ENCODE assay signal across 10 cellular contexts in the genomic region with DNA sequence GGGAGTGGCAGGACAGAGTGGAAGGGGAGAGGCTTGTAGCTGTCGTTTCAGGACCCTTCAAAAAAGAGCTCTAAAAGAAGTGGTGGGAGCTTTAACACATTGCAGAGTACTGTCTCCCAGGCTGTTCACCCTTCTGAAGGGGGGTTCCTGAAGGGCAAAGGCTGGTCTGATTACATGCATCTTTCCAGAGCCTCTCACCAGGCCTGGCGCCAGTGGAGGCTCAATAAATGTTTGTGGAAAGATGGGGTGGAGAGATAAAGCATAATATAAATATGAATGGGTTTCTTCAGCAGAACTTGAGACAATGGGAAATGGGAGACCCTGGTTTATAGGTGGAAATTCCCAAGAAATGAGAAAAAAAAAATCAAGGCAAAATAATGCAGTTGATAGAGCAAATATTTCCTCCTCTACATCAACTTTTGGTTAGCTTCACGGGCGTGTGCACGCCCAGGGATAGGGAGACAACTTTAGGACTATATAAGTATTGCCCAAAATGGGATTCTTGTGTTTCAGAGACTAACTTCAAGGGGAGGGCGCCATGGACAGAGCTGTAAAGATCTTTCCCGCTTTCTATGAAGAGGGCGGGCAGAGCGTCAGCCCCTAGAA. TPM values are rescaled to one million over a fixed set of nuclear protein-coding genes. Genes with fewer than 3 reads are reported as not detected.
DNase-seq lines count a peak whose midpoint lies in the region; ATAC-seq and TF ChIP-seq lines count a peak whose summit lies in the region.
"Had no signal": no experiment of that assay in that cellular context is flagged by ENCODE, and none has a peak within 500 bp of the region (broad histone marks: within the 10 kb centered on the region; RNA-seq: fewer than 3 reads in every experiment).

No MANE protein-coding gene starts in this region.

- peak overlapping the region; percentile 96 for H3K4me3 ChIP-seq in mononuclear cell (ENCODE audit: low read length)

- no peak for TF ChIP-seq CTCF in type B pancreatic cell (conservative IDR thresholded peaks at IDR 0.05)

- H3K9me3 Mint-ChIP-seq in stimulated activated naive CD8-positive, alpha-beta T cell treated with anti-CD3 and anti-CD28 coated beads, Interleukin-15, Interleukin-2, amounts not matched to agents 100 ng/mL and 50 ng/mL, for 24 hours, result no peaks in the 10 kb centered on the region
- no peaks in the 10 kb centered on the region for H3K9me3 Mint-ChIP-seq in activated T-helper 1 cell treated with anti-CD3 and anti-CD28 coated beads, Interleukin-12 subunit alpha, Interleukin-12 subunit beta, Interleukin-2, Interleukin-4 antibody, amounts not matched to agents 30 ng/mL and 10 ng/mL and 1 ng/mL, durations not matched to agents 14 hours and 24 hours and 36 hours
- H3K9me3 Mint-ChIP-seq in type B pancreatic cell, result no peaks in the 10 kb centered on the region

- peaks cover 72% of the 10 kb centered on the region for H3K4me1 Mint-ChIP-seq in stimulated activated naive CD8-positive, alpha-beta T cell treated with anti-CD3 and anti-CD28 coated beads, Interleukin-15, Interleukin-2, amounts not matched to agents 100 ng/mL and 50 ng/mL, for 24 hours (ENCODE audit: low read depth)
- peaks cover 60% of the 10 kb centered on the region for H3K4me1 Mint-ChIP-seq in activated T-helper 1 cell treated with anti-CD3 and anti-CD28 coated beads, Interleukin-12 subunit alpha, Interleukin-12 subunit beta, Interleukin-2, Interleukin-4 antibody, amounts not matched to agents 30 ng/mL and 10 ng/mL and 1 ng/mL, durations not matched to agents 14 hours and 24 hours and 36 hours (ENCODE audit: low read depth)
- peaks cover 33% of the 10 kb centered on the region for H3K4me1 Mint-ChIP-seq in type B pancreatic cell (ENCODE audit: unreplicated experiment)

- intact Hi-C loops in activated T-helper 1 cell treated with anti-CD3 and anti-CD28 coated beads, Interleukin-12 subunit alpha, Interleukin-12 subunit beta, Interleukin-2, Interleukin-4 antibody, amounts not matched to agents 30 ng/mL and 10 ng/mL and 1 ng/mL, durations not matched to agents 14 hours and 24 hours and 36 hours (cut with micrococcal nuclease), result loop anchor here (1.0 to 10.0 kb wide), 9 partner anchors 135 to 1571 kb away; partner anchors contain the start of genes ATE1, C10orf88, FAM24B and IKZF5

- no peaks in the 10 kb centered on the region for H3K9me3 ChIP-seq in mononuclear cell (ENCODE audit: low read depth, low read length)

- ATAC-seq in stimulated activated naive CD8-positive, alpha-beta T cell treated with anti-CD3 and anti-CD28 coated beads, Interleukin-15, Interleukin-2, amounts not matched to agents 100 U/mL and 50 U/mL, for 24 hours, result no peak

- H3K27ac Mint-ChIP-seq in stimulated activated naive CD8-positive, alpha-beta T cell treated with anti-CD3 and anti-CD28 coated beads, Interleukin-15, Interleukin-2, amounts not matched to agents 100 ng/mL and 50 ng/mL, for 24 hours, result peak overlapping the region; percentile 98
- peak overlapping the region; percentile 100 for H3K27ac Mint-ChIP-seq in activated T-helper 1 cell treated with anti-CD3 and anti-CD28 coated beads, Interleukin-12 subunit alpha, Interleukin-12 subunit beta, Interleukin-2, Interleukin-4 antibody, amounts not matched to agents 30 ng/mL and 10 ng/mL and 1 ng/mL, durations not matched to agents 14 hours and 24 hours and 36 hours
- peak overlapping the region; percentile 94 for H3K27ac Mint-ChIP-seq in type B pancreatic cell

- H3K27me3 ChIP-seq in mononuclear cell (ENCODE audit: insufficient read depth, low read length), result peaks cover 47% of the 10 kb centered on the region

- H3K4me3 Mint-ChIP-seq in stimulated activated naive CD8-positive, alpha-beta T cell treated with anti-CD3 and anti-CD28 coated beads, Interleukin-15, Interleukin-2, amounts not matched to agents 100 ng/mL and 50 ng/mL, for 24 hours, result peak overlapping the region; percentile 94
- peak overlapping the region; percentile 100 for H3K4me3 Mint-ChIP-seq in activated T-helper 1 cell treated with anti-CD3 and anti-CD28 coated beads, Interleukin-12 subunit alpha, Interleukin-12 subunit beta, Interleukin-2, Interleukin-4 antibody, amounts not matched to agents 30 ng/mL and 10 ng/mL and 1 ng/mL, durations not matched to agents 14 hours and 24 hours and 36 hours
- peak overlapping the region; percentile 100 for H3K4me3 Mint-ChIP-seq in type B pancreatic cell

- peaks cover 63% of the 10 kb centered on the region for H3K4me1 ChIP-seq in mononuclear cell (ENCODE audit: insufficient read depth, low read length)

- DNase-seq in stimulated activated naive CD8-positive, alpha-beta T cell treated with anti-CD3 and anti-CD28 coated beads, Interleukin-15, Interleukin-2, amounts not matched to agents 100 U/mL and 50 U/mL, for 24 hours, result no peak
- DNase-seq in activated T-helper 1 cell treated with anti-CD3 and anti-CD28 coated beads, Interleukin-12 subunit alpha, Interleukin-12 subunit beta, Interleukin-2, Interleukin-4 antibody, amounts not matched to agents 30 ng/mL and 10 ng/mL and 1 ng/mL, durations not matched to agents 14 hours and 24 hours and 36 hours (ENCODE audit: low spot score), result no peak
- DNase-seq in type B pancreatic cell (ENCODE audit: extremely low spot score, unreplicated experiment), result no peak
- DNase-seq in NCI-H345 (lab: John Stamatoyannopoulos, UW), result no peak
- no peak for DNase-seq in NCI-H345 treated with DMSO at 0.1 percent for 48 hours (lab: John Stamatoyannopoulos, UW; ENCODE audit: unreplicated experiment)
- DNase-seq in NCI-H524 (lab: John Stamatoyannopoulos, UW), result no peak

- H3K27me3 Mint-ChIP-seq in stimulated activated naive CD8-positive, alpha-beta T cell treated with anti-CD3 and anti-CD28 coated beads, Interleukin-15, Interleukin-2, amounts not matched to agents 100 ng/mL and 50 ng/mL, for 24 hours, result peaks cover 27% of the 10 kb centered on the region
- H3K27me3 Mint-ChIP-seq in activated T-helper 1 cell treated with anti-CD3 and anti-CD28 coated beads, Interleukin-12 subunit alpha, Interleukin-12 subunit beta, Interleukin-2, Interleukin-4 antibody, amounts not matched to agents 30 ng/mL and 10 ng/mL and 1 ng/mL, durations not matched to agents 14 hours and 24 hours and 36 hours (ENCODE audit: insufficient read depth), result peaks cover 21% of the 10 kb centered on the region
- peaks cover 54% of the 10 kb centered on the region for H3K27me3 Mint-ChIP-seq in type B pancreatic cell

- H3K36me3 Mint-ChIP-seq in stimulated activated naive CD8-positive, alpha-beta T cell treated with anti-CD3 and anti-CD28 coated beads, Interleukin-15, Interleukin-2, amounts not matched to agents 100 ng/mL and 50 ng/mL, for 24 hours (ENCODE audit: low read depth), result peaks cover 37% of the 10 kb centered on the region
- H3K36me3 Mint-ChIP-seq in activated T-helper 1 cell treated with anti-CD3 and anti-CD28 coated beads, Interleukin-12 subunit alpha, Interleukin-12 subunit beta, Interleukin-2, Interleukin-4 antibody, amounts not matched to agents 30 ng/mL and 10 ng/mL and 1 ng/mL, durations not matched to agents 14 hours and 24 hours and 36 hours (ENCODE audit: low read depth), result peaks cover 37% of the 10 kb centered on the region
- peaks cover 36% of the 10 kb centered on the region for H3K36me3 Mint-ChIP-seq in type B pancreatic cell

RNA-seq across cellular contexts. Expression of gene BUB3, which starts 0.6 kb away (rescaled TPM):
- total RNA-seq in activated T-helper 1 cell treated with anti-CD3 and anti-CD28 coated beads, Interleukin-12 subunit alpha, Interleukin-12 subunit beta, Interleukin-2, Interleukin-4 antibody, amounts not matched to agents 30 ng/mL and 10 ng/mL and 1 ng/mL, durations not matched to agents 14 hours and 24 hours and 36 hours, result 197 and 201 TPM in 2 replicates
- total RNA-seq in mononuclear cell (99.9 TPM), type B pancreatic cell (ENCODE audit: low replicate concordance) (74.2 and 124 TPM in 2 replicates)

RNA-seq across cellular contexts. Expression of gene HMX2, which starts 5.7 kb away (rescaled TPM):
- total RNA-seq in activated T-helper 1 cell treated with anti-CD3 and anti-CD28 coated beads, Interleukin-12 subunit alpha, Interleukin-12 subunit beta, Interleukin-2, Interleukin-4 antibody, amounts not matched to agents 30 ng/mL and 10 ng/mL and 1 ng/mL, durations not matched to agents 14 hours and 24 hours and 36 hours, result not detected in 2 replicates
- total RNA-seq in mononuclear cell (not detected), type B pancreatic cell (ENCODE audit: low replicate concordance) (0.19 TPM in 1 of 2 replicates, not detected in the other)
- total RNA-seq: dermis blood vessel endothelial cell had no signal

RNA-seq across cellular contexts. Expression of gene HMX3, which starts 17.8 kb away (rescaled TPM):
- not detected in 2 replicates for total RNA-seq in activated T-helper 1 cell treated with anti-CD3 and anti-CD28 coated beads, Interleukin-12 subunit alpha, Interleukin-12 subunit beta, Interleukin-2, Interleukin-4 antibody, amounts not matched to agents 30 ng/mL and 10 ng/mL and 1 ng/mL, durations not matched to agents 14 hours and 24 hours and 36 hours
- total RNA-seq in mononuclear cell (not detected), type B pancreatic cell (ENCODE audit: low replicate concordance) (0.77 TPM in 1 of 2 replicates, not detected in the other)
- total RNA-seq: dermis blood vessel endothelial cell, H9 had no signal
